18 cellular contexts compared by ENCODE assay signal in genomic region chr22:43846966-43847365, GRCh38. TPM values are rescaled to one million over a fixed set of nuclear protein-coding genes. Genes with fewer than 3 reads are reported as not detected.
DNase-seq lines count a peak whose midpoint lies in the region; ATAC-seq, FAIRE-seq and TF ChIP-seq lines count a peak whose summit lies in the region.
"Had no signal": no experiment of that assay in that cellular context is flagged by ENCODE, and none has a peak within 500 bp of the region (broad histone marks: within the 10 kb centered on the region; RNA-seq: fewer than 3 reads in every experiment).

No MANE protein-coding gene starts in this region.

- POLR2A ChIA-PET in activated naive CD8-positive, alpha-beta T cell treated with anti-CD3 and anti-CD28 coated beads, Interleukin-2, amount 10 ng/mL, durations not matched to agents 7 days and 5 days (lab: Charles Lee): no interaction called here
- POLR2A ChIA-PET in H1 (lab: Charles Lee; ENCODE audit: partially characterized antibody): interaction anchor here (0.9 to 3.4 kb wide), 4 partner anchors 13 to 24 kb away, joined by 3 to 12 read pairs (median 3); no protein-coding TSS in a partner anchor

- H3K9me3 Mint-ChIP-seq in activated naive CD8-positive, alpha-beta T cell treated with anti-CD3 and anti-CD28 coated beads, Interleukin-2, amount 10 ng/mL, durations not matched to agents 7 days and 5 days: no peaks in the 10 kb centered on the region
- no peaks in the 10 kb centered on the region for H3K9me3 Mint-ChIP-seq in activated naive CD8-positive, alpha-beta T cell treated with anti-CD3 and anti-CD28 coated beads for 36 hours

- peaks cover 0 to 65% of the 10 kb centered on the region in 2 experiments; a peak in 3 of 4 replicates for H3K79me2 ChIP-seq in H1 (ENCODE audit: control insufficient read depth in 1 of 2, insufficient read depth in 2 of 2, low read length in 2 of 2)

- H2BK15ac ChIP-seq in H1 (ENCODE audit: low read length) (no peak overlapping the region), neuronal stem cell (ENCODE audit: low read length) (no peak overlapping the region)

- H2BK5ac ChIP-seq in H1 (ENCODE audit: low read depth, low read length) (peak overlapping the region; percentile 2; the same call in 1 of the 2 replicates), neuronal stem cell (ENCODE audit: low read length) (no peak overlapping the region)

- ATAC-seq in activated naive CD8-positive, alpha-beta T cell treated with anti-CD3 and anti-CD28 coated beads, Interleukin-2, amount 10 ng/mL, durations not matched to agents 7 days and 5 days (ENCODE audit: low read depth): no peak
- no peak for ATAC-seq in HG03095 (IDR thresholded peaks at IDR 0.05; ENCODE audit: unreplicated experiment)
- ATAC-seq: GM12878 had no signal

- CTCF ChIA-PET in H1 (lab: Charles Lee; ENCODE audit: partially characterized antibody): interaction anchor here (0.5 to 1.5 kb wide), 7 partner anchors 9 to 105 kb away, joined by 3 to 6 read pairs (median 4); no protein-coding TSS in a partner anchor

- no peak overlapping the region for H3K56ac ChIP-seq in H1 (replicated peaks; ENCODE audit: insufficient read length, low read depth, low read length)

- H4K91ac ChIP-seq in H1 (replicated peaks; ENCODE audit: insufficient read length, low read length) (no peak overlapping the region), neuronal stem cell (ENCODE audit: low read depth, low read length, poor library complexity) (no peak overlapping the region)

- H2BK120ac ChIP-seq in H1 (replicated peaks; ENCODE audit: low read depth, low read length) (no peak overlapping the region), neuronal stem cell (ENCODE audit: low read depth, low read length) (no peak overlapping the region)

- H3K4ac ChIP-seq in H1 (replicated peaks; ENCODE audit: insufficient read length, low read depth, low read length) (no peak overlapping the region), neuronal stem cell (ENCODE audit: low read length) (no peak overlapping the region)

- no peak overlapping the region for H4K8ac ChIP-seq in H1 (ENCODE audit: extremely low read depth, insufficient read depth, low read length)
- H4K8ac ChIP-seq in neuronal stem cell (ENCODE audit: low read depth, low read length): no peak overlapping the region

- H2AFZ ChIP-seq in H1 (ENCODE audit: low read length) (no peak overlapping the region), neuronal stem cell (ENCODE audit: low read length) (no peak overlapping the region)

- no peak overlapping the region for H2BK20ac ChIP-seq in H1 (ENCODE audit: low read length)

- peak; percentile 7 for DNase-seq in activated naive CD8-positive, alpha-beta T cell treated with anti-CD3 and anti-CD28 coated beads, Interleukin-2, amount 10 ng/mL, durations not matched to agents 7 days and 5 days
- DNase-seq in activated naive CD8-positive, alpha-beta T cell treated with anti-CD3 and anti-CD28 coated beads for 36 hours: no peak
- no peak for DNase-seq in H1 (ENCODE audit: low read depth in 1 of 2, low spot score in 2 of 2)
- DNase-seq in neuronal stem cell (ENCODE audit: low spot score): no peak
- DNase-seq in spleen: peak; percentile 31
- no peak for DNase-seq in effector memory CD4-positive, alpha-beta T cell
- DNase-seq in foreskin melanocyte: no peak
- DNase-seq: Calu3, DMS 273 treated with DMSO at 0.1 percent for 48 hours had no signal

- no peak for TF ChIP-seq RAD21 in H1 (IDR thresholded peaks at IDR 0.05 in 1 of 2, conservative IDR thresholded peaks at IDR 0.05 in 1 of 2; ENCODE audit: low read depth in 2 of 2, low read length in 2 of 2)

- TF ChIP-seq EP300 in H1 (IDR thresholded peaks at IDR 0.05; ENCODE audit: borderline replicate concordance in 1 of 2, low read depth in 2 of 2, low read length in 2 of 2): no peak

- no peak overlapping the region for H3K23ac ChIP-seq in H1 (ENCODE audit: insufficient read length)
- peak overlapping the region; percentile 62 for H3K23ac ChIP-seq in neuronal stem cell (ENCODE audit: low read depth, low read length, poor library complexity)

- H3K4me3 Mint-ChIP-seq in activated naive CD8-positive, alpha-beta T cell treated with anti-CD3 and anti-CD28 coated beads, Interleukin-2, amount 10 ng/mL, durations not matched to agents 7 days and 5 days: no peak overlapping the region
- H3K4me3 Mint-ChIP-seq in activated naive CD8-positive, alpha-beta T cell treated with anti-CD3 and anti-CD28 coated beads for 36 hours: no peak overlapping the region

- TF ChIP-seq POLR2A in H1 (IDR thresholded peaks at IDR 0.05; ENCODE audit: control extremely low read depth in 1 of 2, low read depth in 2 of 2, low read length in 2 of 2): no peak
- no peak for TF ChIP-seq POLR2A in spleen (IDR thresholded peaks at IDR 0.05)

- H3K27ac ChIP-seq in H1 (ENCODE audit: low read depth, low read length) (no peak overlapping the region), neuronal stem cell (replicated peaks; ENCODE audit: low read length) (no peak overlapping the region), spleen (no peak overlapping the region)
- no peak overlapping the region for H3K27ac ChIP-seq in effector memory CD4-positive, alpha-beta T cell (ENCODE audit: insufficient read depth, low read length, poor library complexity, severe bottlenecking)
- H3K27ac ChIP-seq: 22Rv1 had no signal

- intact Hi-C loops in spleen (cut with DNase I; ENCODE audit: low total_unique reads): no loop called here

- H3K4me2 ChIP-seq in H1 (ENCODE audit: insufficient read depth in 1 of 2, low read depth in 2 of 2, low read length in 2 of 2): no peak overlapping the region
- no peak overlapping the region for H3K4me2 ChIP-seq in neuronal stem cell (ENCODE audit: insufficient read depth, low read length, poor library complexity, severe bottlenecking)

- H2AK5ac ChIP-seq in H1 (ENCODE audit: low read depth, low read length) (no peak overlapping the region; the same call in 1 of the 2 replicates), neuronal stem cell (ENCODE audit: low read depth, low read length) (no peak overlapping the region)

- no peaks in the 10 kb centered on the region for H3K27me3 Mint-ChIP-seq in activated naive CD8-positive, alpha-beta T cell treated with anti-CD3 and anti-CD28 coated beads, Interleukin-2, amount 10 ng/mL, durations not matched to agents 7 days and 5 days
- H3K27me3 Mint-ChIP-seq in activated naive CD8-positive, alpha-beta T cell treated with anti-CD3 and anti-CD28 coated beads for 36 hours: no peaks in the 10 kb centered on the region

- H3K79me1 ChIP-seq in H1 (ENCODE audit: low read depth, low read length): peaks cover 43% of the 10 kb centered on the region
- peaks cover 9% of the 10 kb centered on the region for H3K79me1 ChIP-seq in neuronal stem cell (ENCODE audit: low read depth, low read length)

- H3K23me2 ChIP-seq in H1 (ENCODE audit: low read depth, low read length): no peaks in the 10 kb centered on the region

- no peak overlapping the region for H3K27ac Mint-ChIP-seq in activated naive CD8-positive, alpha-beta T cell treated with anti-CD3 and anti-CD28 coated beads, Interleukin-2, amount 10 ng/mL, durations not matched to agents 7 days and 5 days
- no peak overlapping the region for H3K27ac Mint-ChIP-seq in activated naive CD8-positive, alpha-beta T cell treated with anti-CD3 and anti-CD28 coated beads for 36 hours

- no peaks in the 10 kb centered on the region for H3K36me3 ChIP-seq in H1 (ENCODE audit: control insufficient read depth in 2 of 4, insufficient read depth in 4 of 4, low read length in 3 of 4)
- H3K36me3 ChIP-seq in neuronal stem cell (replicated peaks in 1 of 2; ENCODE audit: control insufficient read depth in 2 of 2, insufficient read depth in 2 of 2, low read length in 2 of 2): no peaks in the 10 kb centered on the region
- no peaks in the 10 kb centered on the region for H3K36me3 ChIP-seq in spleen
- H3K36me3 ChIP-seq in effector memory CD4-positive, alpha-beta T cell (ENCODE audit: control insufficient read depth, insufficient read depth, low read length): no peaks in the 10 kb centered on the region

- H3K4me3 ChIP-seq in H1 (ENCODE audit: extremely low read depth in 1 of 4, insufficient read depth in 2 of 4, low read depth in 3 of 4, low read length in 4 of 4): no peak overlapping the region
- H3K4me3 ChIP-seq in neuronal stem cell (ENCODE audit: low read length in 2 of 2): no peak overlapping the region
- H3K4me3 ChIP-seq in spleen: no peak overlapping the region
- H3K4me3 ChIP-seq in effector memory CD4-positive, alpha-beta T cell (ENCODE audit: insufficient read depth, low read depth, low read length, poor library complexity, severe bottlenecking): no peak overlapping the region
- H3K4me3 ChIP-seq: GM12878 had no signal

- WGBS in H1 (ENCODE audit: extremely low coverage in 1 of 2, insufficient coverage in 1 of 2, insufficient read length in 1 of 2, insufficient replicate concordance in 2 of 2, low coverage in 1 of 2, low lambda C conversion rate in 2 of 2, missing lambda C conversion rate in 1 of 2), 2 experiments: 90% methylated on average over 11 of the region's 11 CpGs; no CpG with 5 or more reads in 1 of the 2 experiments
- WGBS in neuronal stem cell (ENCODE audit: extremely low coverage in 2 of 2, insufficient read length in 2 of 2, insufficient replicate concordance in 1 of 2), 2 donors: no CpG with 5 or more reads among the region's 11 CpGs
- WGBS in spleen, 5 donors: 61 to 81% (median 72%) methylated on average over 11 of the region's 11 CpGs

- H3K4me1 Mint-ChIP-seq in activated naive CD8-positive, alpha-beta T cell treated with anti-CD3 and anti-CD28 coated beads, Interleukin-2, amount 10 ng/mL, durations not matched to agents 7 days and 5 days: peaks cover 2% of the 10 kb centered on the region
- no peaks in the 10 kb centered on the region for H3K4me1 Mint-ChIP-seq in activated naive CD8-positive, alpha-beta T cell treated with anti-CD3 and anti-CD28 coated beads for 36 hours

- H3K27me3 ChIP-seq in H1 (replicated peaks in 1 of 4; ENCODE audit: control insufficient read depth in 3 of 4, extremely low read depth in 1 of 4, insufficient read depth in 3 of 4, low read length in 3 of 4) (no peaks in the 10 kb centered on the region), neuronal stem cell (ENCODE audit: control insufficient read depth in 3 of 3, insufficient read depth in 3 of 3, low read depth in 1 of 3, low read length in 3 of 3) (no peaks in the 10 kb centered on the region), spleen (replicated peaks in 1 of 7) (peaks cover 0 to 54% (median 2%) of the 10 kb centered on the region in 7 donors)
- no peaks in the 10 kb centered on the region for H3K27me3 ChIP-seq in effector memory CD4-positive, alpha-beta T cell (replicated peaks; ENCODE audit: control insufficient read depth, insufficient read depth, low read length, poor library complexity, severe bottlenecking)

- TF ChIP-seq CTCF in H1 (IDR thresholded peaks at IDR 0.05; ENCODE audit: control extremely low read depth in 1 of 3, insufficient read depth in 1 of 3, low read depth in 1 of 3, low read length in 3 of 3) (no peak), spleen (IDR thresholded peaks at IDR 0.05 in 8 of 11, conservative IDR thresholded peaks at IDR 0.05 in 3 of 11) (no peak)

- no peak overlapping the region for H4K5ac ChIP-seq in H1 (ENCODE audit: insufficient read length, low read depth, low read length)

- H3K4me1 ChIP-seq in H1 (replicated peaks in 1 of 4; ENCODE audit: control insufficient read depth in 3 of 4, insufficient read depth in 4 of 4, low read length in 3 of 4) (peaks cover 0 to 16% (median 2%) of the 10 kb centered on the region in 4 experiments; a peak in 4 of 7 replicates), neuronal stem cell (ENCODE audit: control insufficient read depth in 2 of 2, insufficient read depth in 1 of 2, low read depth in 1 of 2, low read length in 2 of 2) (peaks cover 0 to 3% of the 10 kb centered on the region in 2 donors), spleen (no peaks in the 10 kb centered on the region)
- H3K4me1 ChIP-seq in effector memory CD4-positive, alpha-beta T cell (ENCODE audit: control insufficient read depth, insufficient read depth, low read length, poor library complexity, severe bottlenecking): no peaks in the 10 kb centered on the region

- H3K18ac ChIP-seq in H1 (ENCODE audit: extremely low read depth, low read length) (no peak overlapping the region), neuronal stem cell (ENCODE audit: low read length) (no peak overlapping the region)

- H4K20me1 ChIP-seq in H1 (replicated peaks in 1 of 2; ENCODE audit: control insufficient read depth in 1 of 2, insufficient read depth in 2 of 2, low read length in 2 of 2): peaks cover 17 to 32% of the 10 kb centered on the region in 2 experiments

- H2BK12ac ChIP-seq in H1 (ENCODE audit: low read depth, low read length) (no peak overlapping the region), neuronal stem cell (ENCODE audit: low read length) (no peak overlapping the region)

- H3K9me3 ChIP-seq in H1 (ENCODE audit: insufficient read depth in 2 of 2, low read depth in 1 of 2, low read length in 1 of 2): no peaks in the 10 kb centered on the region
- H3K9me3 ChIP-seq in neuronal stem cell (replicated peaks in 1 of 2; ENCODE audit: control insufficient read depth in 2 of 2, insufficient read depth in 1 of 2, low read depth in 1 of 2, low read length in 2 of 2): peaks cover 0 to 2% of the 10 kb centered on the region in 2 donors
- no peaks in the 10 kb centered on the region for H3K9me3 ChIP-seq in spleen
- H3K9me3 ChIP-seq in effector memory CD4-positive, alpha-beta T cell (ENCODE audit: control insufficient read depth, low read length): no peaks in the 10 kb centered on the region

- H3K14ac ChIP-seq in H1 (ENCODE audit: insufficient read length) (no peak overlapping the region), neuronal stem cell (ENCODE audit: low read length) (no peak overlapping the region)

- no peak overlapping the region for H3K9ac ChIP-seq in H1 (replicated peaks in 1 of 4; ENCODE audit: extremely low read depth in 1 of 4, low read depth in 3 of 4, low read length in 3 of 4)
- H3K9ac ChIP-seq in neuronal stem cell (ENCODE audit: low read depth, low read length, poor library complexity): no peak overlapping the region

- no peak for FAIRE-seq in H1 (lab: Jason Lieb, UNC)
- FAIRE-seq: GM12878, GM18507, H54 had no signal

- H3K36me3 Mint-ChIP-seq in activated naive CD8-positive, alpha-beta T cell treated with anti-CD3 and anti-CD28 coated beads, Interleukin-2, amount 10 ng/mL, durations not matched to agents 7 days and 5 days: no peaks in the 10 kb centered on the region
- no peaks in the 10 kb centered on the region for H3K36me3 Mint-ChIP-seq in activated naive CD8-positive, alpha-beta T cell treated with anti-CD3 and anti-CD28 coated beads for 36 hours

RNA-seq across cellular contexts. Expression of gene SULT4A1, which starts 15.3 kb away (rescaled TPM):
- total RNA-seq in activated naive CD8-positive, alpha-beta T cell treated with anti-CD3 and anti-CD28 coated beads, Interleukin-2, amount 10 ng/mL, durations not matched to agents 7 days and 5 days: not detected
- total RNA-seq in activated naive CD8-positive, alpha-beta T cell treated with anti-CD3 and anti-CD28 coated beads for 36 hours: under 1 TPM in 1 of 2 experiments, not detected in 1; 0.29 TPM
- total RNA-seq in H1 (2021; fragmentation: NEBNext Ultra II Directional; extraction: Animal tissue kit (Norgen Biotek cat#: 25700)): 7.0 and 9.1 TPM in 2 replicates
- polyA plus RNA-seq in H1 (2011; rRNA removed): 11.8 and 19.5 TPM in 2 replicates
- polyA plus RNA-seq in H1 (2011; cell fraction: cytosol; rRNA removed): 14.9 TPM
- polyA plus RNA-seq in H1 (2011; cell fraction: nucleus; rRNA removed): 58.0 TPM
- polyA plus RNA-seq in H1 (2012, experiment 1 of 2): 11.1 to 14.8 TPM (median 12.3 TPM) in 4 replicates
- 2.7 TPM for polyA plus RNA-seq in H1 (2012, experiment 2 of 2)
- polyA plus RNA-seq in H1 (2013, experiment 1 of 2): 6.9 TPM
- 6.1 TPM for polyA plus RNA-seq in H1 (2013, experiment 2 of 2)
- 5.4 and 5.5 TPM in 2 replicates for polyA minus RNA-seq in H1 (2011; rRNA and poly(A)+ RNA removed)
- polyA minus RNA-seq in H1 (2011; cell fraction: cytosol; rRNA and poly(A)+ RNA removed): 8.1 TPM
- 16.3 TPM for polyA minus RNA-seq in H1 (2011; cell fraction: nucleus; rRNA and poly(A)+ RNA removed)
- polyA plus RNA-seq in neuronal stem cell (2013, experiment 1 of 2): 7.1 TPM
- polyA plus RNA-seq in neuronal stem cell (2013, experiment 2 of 2): 7.0 TPM
- total RNA-seq in spleen: 1 to 10 TPM in 6 of 7 donors, under 1 TPM in 1; 0.70 to 5.1 (median 2.6) TPM
- polyA plus RNA-seq in spleen: 1 to 10 TPM in 1 of 3 donors, under 1 TPM in 2; 0.35 to 1.3 (median 0.46) TPM
- total RNA-seq: GM12878 had no signal
- polyA plus RNA-seq: GM12878 had no signal

RNA-seq across cellular contexts. Expression of gene EFCAB6, which starts 34.9 kb away (rescaled TPM):
- total RNA-seq in activated naive CD8-positive, alpha-beta T cell treated with anti-CD3 and anti-CD28 coated beads, Interleukin-2, amount 10 ng/mL, durations not matched to agents 7 days and 5 days: under 1 TPM; 0.19 to 0.37 TPM
- under 1 TPM; 0.36 to 0.37 TPM for total RNA-seq in activated naive CD8-positive, alpha-beta T cell treated with anti-CD3 and anti-CD28 coated beads for 36 hours
- total RNA-seq in H1 (2021; fragmentation: NEBNext Ultra II Directional; extraction: Animal tissue kit (Norgen Biotek cat#: 25700)): 1.5 and 1.7 TPM in 2 replicates
- polyA plus RNA-seq in H1 (2011; rRNA removed) (0.32 and 0.57 TPM in 2 replicates), spleen (under 1 TPM; 0.07 to 0.19 (median 0.14) TPM)
- polyA plus RNA-seq in H1 (2011; cell fraction: cytosol; rRNA removed): 0.45 TPM
- polyA plus RNA-seq in H1 (2011; cell fraction: nucleus; rRNA removed): 0.86 TPM
- 0.43 to 0.66 TPM (median 0.55 TPM) in 4 replicates for polyA plus RNA-seq in H1 (2012, experiment 1 of 2)
- 0.04 TPM for polyA plus RNA-seq in H1 (2012, experiment 2 of 2)
- polyA plus RNA-seq in H1 (2013, experiment 1 of 2): 0.47 TPM
- 0.44 TPM for polyA plus RNA-seq in H1 (2013, experiment 2 of 2)
- 1.1 and 1.7 TPM in 2 replicates for polyA minus RNA-seq in H1 (2011; rRNA and poly(A)+ RNA removed)
- polyA minus RNA-seq in H1 (2011; cell fraction: cytosol; rRNA and poly(A)+ RNA removed): 0.95 TPM
- polyA minus RNA-seq in H1 (2011; cell fraction: nucleus; rRNA and poly(A)+ RNA removed): 1.3 TPM
- 0.49 TPM for polyA plus RNA-seq in neuronal stem cell (2013, experiment 1 of 2)
- 0.48 TPM for polyA plus RNA-seq in neuronal stem cell (2013, experiment 2 of 2)
- 1 to 10 TPM in 4 of 7 donors, under 1 TPM in 3; 0.44 to 2.8 (median 1.2) TPM for total RNA-seq in spleen
- total RNA-seq: HT1080 had no signal

RNA-seq across cellular contexts. Expression of gene PNPLA5, which starts 44.8 kb away (rescaled TPM):
- total RNA-seq in activated naive CD8-positive, alpha-beta T cell treated with anti-CD3 and anti-CD28 coated beads, Interleukin-2, amount 10 ng/mL, durations not matched to agents 7 days and 5 days: not detected
- total RNA-seq in activated naive CD8-positive, alpha-beta T cell treated with anti-CD3 and anti-CD28 coated beads for 36 hours: not detected
- 6.8 and 8.2 TPM in 2 replicates for total RNA-seq in H1 (2021; fragmentation: NEBNext Ultra II Directional; extraction: Animal tissue kit (Norgen Biotek cat#: 25700))
- polyA plus RNA-seq in H1 (2011; rRNA removed): 3.9 and 5.2 TPM in 2 replicates
- polyA plus RNA-seq in H1 (2011; cell fraction: cytosol; rRNA removed): 3.8 TPM
- 7.4 TPM for polyA plus RNA-seq in H1 (2011; cell fraction: nucleus; rRNA removed)
- polyA plus RNA-seq in H1 (2012, experiment 1 of 2): 3.2 to 4.1 TPM (median 3.7 TPM) in 4 replicates
- polyA plus RNA-seq in H1 (2012, experiment 2 of 2): 3.2 TPM
- 3.3 TPM for polyA plus RNA-seq in H1 (2013, experiment 1 of 2)
- 3.4 TPM for polyA plus RNA-seq in H1 (2013, experiment 2 of 2)
- 1.8 and 1.9 TPM in 2 replicates for polyA minus RNA-seq in H1 (2011; rRNA and poly(A)+ RNA removed)
- 3.4 TPM for polyA minus RNA-seq in H1 (2011; cell fraction: cytosol; rRNA and poly(A)+ RNA removed)
- 3.8 TPM for polyA minus RNA-seq in H1 (2011; cell fraction: nucleus; rRNA and poly(A)+ RNA removed)
- polyA plus RNA-seq in neuronal stem cell (2013, experiment 1 of 2): not detected
- not detected for polyA plus RNA-seq in neuronal stem cell (2013, experiment 2 of 2)
- not detected for total RNA-seq in spleen
- not detected for polyA plus RNA-seq in spleen
- total RNA-seq: A673, Calu3, Daoy, GM12878, HT1080 had no signal
- polyA plus RNA-seq: BJ, GM12878 had no signal

Comparison
In these comparisons a context has a peak if more than half of its experiments do, and no peak if none do; other contexts are left out.
1. DNase-seq: peak in activated naive CD8-positive, alpha-beta T cell treated with anti-CD3 and anti-CD28 coated beads, Interleukin-2, amount 10 ng/mL, durations not matched to agents 7 days and 5 days (single experiment) and spleen (single experiment); none in activated naive CD8-positive, alpha-beta T cell treated with anti-CD3 and anti-CD28 coated beads for 36 hours (single experiment), H1 (0 of 2), neuronal stem cell (single experiment), effector memory CD4-positive, alpha-beta T cell (0 of 3) and foreskin melanocyte (single experiment).